1 cellular context compared by ENCODE assay signal in genomic region chr11:74116719-74117118, GRCh38.
TF ChIP-seq lines count a peak whose summit lies in the region.

No MANE protein-coding gene starts in this region.

TF ChIP-seq in K562, 482 proteins besides CTCF, POLR2A, EP300 and RAD21 (continued from another document):
- TF ChIP-seq NR2F6 (CRISPR knock-in tag; IDR thresholded peaks at IDR 0.05) (peak; percentile 96), CBX3 (IDR thresholded peaks at IDR 0.05; ENCODE audit: borderline replicate concordance in 1 of 2, low read length in 2 of 2) (no peak), CAMTA2 (CRISPR knock-in tag; conservative IDR thresholded peaks at IDR 0.05) (0 out of 2 replicates have a peak, but pooled peaks have one; percentile 41), GTF2A2 (tag; IDR thresholded peaks at IDR 0.05) (no peak), ZKSCAN3 (CRISPR knock-in tag; IDR thresholded peaks at IDR 0.05) (0 out of 2 replicates have a peak, but pooled peaks have one; percentile 28), POLR2AphosphoS5 (IDR thresholded peaks at IDR 0.05; ENCODE audit: control insufficient read depth, insufficient read depth, low read depth, low read length) (no peak), KDM1A (IDR thresholded peaks at IDR 0.05) (peak in 1 of 2 experiments; percentile 51; a peak in 1 of 4 replicates), TAF1 (IDR thresholded peaks at IDR 0.05; ENCODE audit: control insufficient read depth, extremely low read depth, insufficient read depth, low read length, severe bottlenecking) (no peak), LEF1 (IDR thresholded peaks at IDR 0.05) (no peak), ZFP91 (CRISPR knock-in tag; IDR thresholded peaks at IDR 0.05) (no peak), BMI1 (IDR thresholded peaks at IDR 0.05; ENCODE audit: low read length) (no peak), ZNF696 (CRISPR knock-in tag; conservative IDR thresholded peaks at IDR 0.05) (no peak), ZNF140 (CRISPR knock-in tag; IDR thresholded peaks at IDR 0.05) (peak; percentile 97), TEAD4 (IDR thresholded peaks at IDR 0.05; ENCODE audit: low read length) (no peak), TEAD4 (CRISPR knock-in tag; IDR thresholded peaks at IDR 0.05; ENCODE audit: borderline replicate concordance) (no peak), SNAPC5 (CRISPR knock-in tag; IDR thresholded peaks at IDR 0.05) (peak; percentile 56; the same call in 1 of the 2 replicates), ZNF408 (CRISPR knock-in tag; IDR thresholded peaks at IDR 0.05; ENCODE audit: low read depth) (peak; percentile 98), RFX7 (CRISPR knock-in tag; IDR thresholded peaks at IDR 0.05) (peak; percentile 69; the same call in 1 of the 2 replicates), ZNF655 (CRISPR knock-in tag; IDR thresholded peaks at IDR 0.05) (peak; percentile 73; the same call in 1 of the 2 replicates), ZNF445 (CRISPR knock-in tag; IDR thresholded peaks at IDR 0.05; ENCODE audit: low read depth) (peak; percentile 43; the same call in 1 of the 2 replicates), ZNF174 (CRISPR knock-in tag; IDR thresholded peaks at IDR 0.05) (peak; percentile 91; the same call in 1 of the 2 replicates), ZBED1 (IDR thresholded peaks at IDR 0.05) (no peak)
- TF ChIP-seq, protein P1, sequence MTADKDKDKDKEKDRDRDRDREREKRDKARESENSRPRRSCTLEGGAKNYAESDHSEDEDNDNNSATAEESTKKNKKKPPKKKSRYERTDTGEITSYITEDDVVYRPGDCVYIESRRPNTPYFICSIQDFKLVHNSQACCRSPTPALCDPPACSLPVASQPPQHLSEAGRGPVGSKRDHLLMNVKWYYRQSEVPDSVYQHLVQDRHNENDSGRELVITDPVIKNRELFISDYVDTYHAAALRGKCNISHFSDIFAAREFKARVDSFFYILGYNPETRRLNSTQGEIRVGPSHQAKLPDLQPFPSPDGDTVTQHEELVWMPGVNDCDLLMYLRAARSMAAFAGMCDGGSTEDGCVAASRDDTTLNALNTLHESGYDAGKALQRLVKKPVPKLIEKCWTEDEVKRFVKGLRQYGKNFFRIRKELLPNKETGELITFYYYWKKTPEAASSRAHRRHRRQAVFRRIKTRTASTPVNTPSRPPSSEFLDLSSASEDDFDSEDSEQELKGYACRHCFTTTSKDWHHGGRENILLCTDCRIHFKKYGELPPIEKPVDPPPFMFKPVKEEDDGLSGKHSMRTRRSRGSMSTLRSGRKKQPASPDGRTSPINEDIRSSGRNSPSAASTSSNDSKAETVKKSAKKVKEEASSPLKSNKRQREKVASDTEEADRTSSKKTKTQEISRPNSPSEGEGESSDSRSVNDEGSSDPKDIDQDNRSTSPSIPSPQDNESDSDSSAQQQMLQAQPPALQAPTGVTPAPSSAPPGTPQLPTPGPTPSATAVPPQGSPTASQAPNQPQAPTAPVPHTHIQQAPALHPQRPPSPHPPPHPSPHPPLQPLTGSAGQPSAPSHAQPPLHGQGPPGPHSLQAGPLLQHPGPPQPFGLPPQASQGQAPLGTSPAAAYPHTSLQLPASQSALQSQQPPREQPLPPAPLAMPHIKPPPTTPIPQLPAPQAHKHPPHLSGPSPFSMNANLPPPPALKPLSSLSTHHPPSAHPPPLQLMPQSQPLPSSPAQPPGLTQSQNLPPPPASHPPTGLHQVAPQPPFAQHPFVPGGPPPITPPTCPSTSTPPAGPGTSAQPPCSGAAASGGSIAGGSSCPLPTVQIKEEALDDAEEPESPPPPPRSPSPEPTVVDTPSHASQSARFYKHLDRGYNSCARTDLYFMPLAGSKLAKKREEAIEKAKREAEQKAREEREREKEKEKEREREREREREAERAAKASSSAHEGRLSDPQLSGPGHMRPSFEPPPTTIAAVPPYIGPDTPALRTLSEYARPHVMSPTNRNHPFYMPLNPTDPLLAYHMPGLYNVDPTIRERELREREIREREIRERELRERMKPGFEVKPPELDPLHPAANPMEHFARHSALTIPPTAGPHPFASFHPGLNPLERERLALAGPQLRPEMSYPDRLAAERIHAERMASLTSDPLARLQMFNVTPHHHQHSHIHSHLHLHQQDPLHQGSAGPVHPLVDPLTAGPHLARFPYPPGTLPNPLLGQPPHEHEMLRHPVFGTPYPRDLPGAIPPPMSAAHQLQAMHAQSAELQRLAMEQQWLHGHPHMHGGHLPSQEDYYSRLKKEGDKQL (CRISPR knock-in tag; IDR thresholded peaks at IDR 0.05; ENCODE audit: borderline replicate concordance), result no peak
